In the genomic region with DNA sequence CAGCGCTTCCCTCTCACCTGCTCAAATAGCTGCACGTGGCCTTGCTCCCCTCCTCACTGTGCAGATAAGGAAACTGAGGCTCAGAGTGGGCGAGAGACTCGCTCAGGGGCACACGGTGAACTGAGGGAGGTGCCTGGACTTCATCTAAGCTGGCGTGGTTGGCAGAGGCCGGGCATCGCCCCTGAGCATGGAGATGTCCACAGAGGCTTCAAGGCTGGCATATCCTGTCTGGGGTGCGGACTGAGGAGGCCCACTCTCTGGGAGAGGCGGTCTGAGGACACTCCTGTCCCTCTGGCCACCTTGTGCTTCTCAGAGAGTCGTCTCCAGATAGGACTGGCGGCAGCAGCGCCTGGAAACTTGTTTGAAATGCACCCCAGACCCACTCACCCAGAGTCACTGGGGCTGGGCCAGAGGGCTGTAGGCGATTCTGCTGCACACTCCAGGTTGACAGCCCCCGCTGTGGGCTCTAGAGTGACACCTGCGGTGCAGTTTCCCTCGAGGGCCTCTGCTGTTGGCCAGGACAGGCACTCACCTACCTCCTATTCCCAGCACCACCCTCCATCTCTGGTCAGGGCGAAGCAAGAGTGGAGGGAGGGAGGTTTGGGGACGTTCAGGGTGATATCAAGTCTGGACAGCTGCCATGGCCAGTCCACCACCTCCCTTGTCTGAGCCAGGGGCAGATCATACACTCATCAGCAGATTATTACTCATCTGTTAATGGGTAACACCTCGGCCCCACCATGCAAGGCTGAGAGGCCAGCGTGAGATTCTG, we compare ENCODE assay signal across 1 cellular context.
TF ChIP-seq lines count a peak whose summit lies in the region.

No MANE protein-coding gene starts in this region.

TF ChIP-seq in HepG2, 621 proteins besides CTCF, POLR2A, EP300 and RAD21 (continued from another document):
- TF ChIP-seq, protein P1, sequence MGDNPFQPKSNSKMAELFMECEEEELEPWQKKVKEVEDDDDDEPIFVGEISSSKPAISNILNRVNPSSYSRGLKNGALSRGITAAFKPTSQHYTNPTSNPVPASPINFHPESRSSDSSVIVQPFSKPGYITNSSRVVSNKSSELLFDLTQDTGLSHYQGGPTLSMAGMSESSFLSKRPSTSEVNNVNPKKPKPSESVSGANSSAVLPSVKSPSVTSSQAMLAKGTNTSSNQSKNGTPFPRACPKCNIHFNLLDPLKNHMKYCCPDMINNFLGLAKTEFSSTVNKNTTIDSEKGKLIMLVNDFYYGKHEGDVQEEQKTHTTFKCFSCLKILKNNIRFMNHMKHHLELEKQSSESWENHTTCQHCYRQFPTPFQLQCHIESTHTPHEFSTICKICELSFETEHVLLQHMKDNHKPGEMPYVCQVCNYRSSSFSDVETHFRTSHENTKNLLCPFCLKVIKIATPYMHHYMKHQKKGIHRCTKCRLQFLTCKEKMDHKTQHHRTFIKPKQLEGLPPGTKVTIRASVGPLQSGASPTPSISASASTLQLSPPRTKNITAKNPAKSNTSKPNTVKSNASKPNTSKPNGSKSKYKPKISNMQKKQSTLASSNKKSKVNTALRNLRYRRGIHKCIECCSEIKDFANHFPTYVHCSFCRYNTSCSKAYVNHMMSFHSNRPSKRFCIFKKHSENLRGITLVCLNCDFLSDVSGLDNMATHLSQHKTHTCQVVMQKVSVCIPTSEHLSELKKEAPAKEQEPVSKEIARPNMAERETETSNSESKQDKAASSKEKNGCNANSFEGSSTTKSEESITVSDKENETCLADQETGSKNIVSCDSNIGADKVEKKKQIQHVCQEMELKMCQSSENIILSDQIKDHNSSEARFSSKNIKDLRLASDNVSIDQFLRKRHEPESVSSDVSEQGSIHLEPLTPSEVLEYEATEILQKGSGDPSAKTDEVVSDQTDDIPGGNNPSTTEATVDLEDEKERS (CRISPR knock-in tag; IDR thresholded peaks at IDR 0.05), result no peak
- TF ChIP-seq PRMT3 (CRISPR knock-in tag; IDR thresholded peaks at IDR 0.05; ENCODE audit: borderline replicate concordance, low read depth), result no peak
